37 cellular contexts compared by ENCODE assay signal in genomic region chr5:81204205-81204604, GRCh38. TPM values are rescaled to one million over a fixed set of nuclear protein-coding genes. Genes with fewer than 3 reads are reported as not detected.
"Had no signal": no experiment of that assay in that cellular context is flagged by ENCODE, and none has a peak within 500 bp of the region (broad histone marks: within the 10 kb centered on the region; RNA-seq: fewer than 3 reads in every experiment).

No MANE protein-coding gene starts in this region.

- DNase-seq: activated B cell treated with CpG ODN at 0.5 μM for 24 hours; activated CD4-positive, alpha-beta memory T cell treated with anti-CD3 and anti-CD28 coated beads for 36 hours; activated CD4-positive, alpha-beta T cell treated with anti-CD3 and anti-CD28 coated beads for 4 hours; activated CD4-positive, alpha-beta T cell treated with anti-CD3 and anti-CD28 coated beads, Interleukin-2, amount 10 ng/mL, durations not matched to agents 24 days and 14 days; activated CD4-positive, alpha-beta T cell treated with anti-CD3 and anti-CD28 coated beads, Interleukin-2, amount 50 U/mL, for 1 hour; activated CD4-positive, alpha-beta T cell treated with anti-CD3 and anti-CD28 coated beads, Interleukin-2, amount 50 U/mL, for 4 hours; activated CD4-positive, CD25-positive, alpha-beta regulatory T cell treated with anti-CD3 and anti-CD28 coated beads, Interleukin-2, amount 50 U/mL, for 72 hours; activated CD8-positive, alpha-beta memory T cell treated with anti-CD3 and anti-CD28 coated beads, Interleukin-2, amount 50 U/mL, for 4 hours; activated CD8-positive, alpha-beta T cell treated with anti-CD3 and anti-CD28 coated beads for 36 hours; activated effector memory CD4-positive, alpha-beta T cell treated with anti-CD3 and anti-CD28 coated beads, Interleukin-2, amount 50 U/mL, for 16 hours; activated gamma-delta T cell treated with Interleukin-2 at 50 U/mL for 16 hours; activated naive CD4-positive, alpha-beta T cell; activated naive CD4-positive, alpha-beta T cell treated with anti-CD3 and anti-CD28 coated beads for 36 hours; activated naive CD4-positive, alpha-beta T cell treated with anti-CD3 and anti-CD28 coated beads, Interleukin-2, amount 50 U/mL, for 16 hours; activated naive CD8-positive, alpha-beta T cell treated with anti-CD3 and anti-CD28 coated beads for 36 hours; activated T-cell treated with anti-CD3 and anti-CD28 coated beads for 4 hours; activated T-cell treated with anti-CD3 and anti-CD28 coated beads, Interleukin-2, amount 50 U/mL, for 1 hour; activated T-cell treated with anti-CD3 and anti-CD28 coated beads, Interleukin-2, amount 50 U/mL, for 4 hours; activated T-cell treated with anti-CD3 and anti-CD28 coated beads, Interleukin-2, amount 50 U/mL, for 72 hours; adrenal gland; amygdala; anterior cingulate cortex; caudate nucleus; cerebellar nuclear complex; SW 1271 had no signal

- H3K27ac ChIP-seq: adrenal gland, ascending aorta, cardiac muscle cell, VCaP had no signal

- H3K27ac Mint-ChIP-seq: activated B cell treated with CpG ODN at 0.5 μM for 24 hours; activated CD4-positive, alpha-beta memory T cell treated with anti-CD3 and anti-CD28 coated beads for 36 hours; activated CD4-positive, alpha-beta T cell treated with anti-CD3 and anti-CD28 coated beads, Interleukin-2, amount 10 ng/mL, durations not matched to agents 24 days and 14 days; activated CD8-positive, alpha-beta T cell treated with anti-CD3 and anti-CD28 coated beads for 36 hours; activated naive CD4-positive, alpha-beta T cell treated with anti-CD3 and anti-CD28 coated beads for 36 hours; activated naive CD4-positive, alpha-beta T cell treated with anti-CD3 and anti-CD28 coated beads, Interleukin-2, amount 50 U/mL, for 72 hours; activated naive CD8-positive, alpha-beta T cell treated with anti-CD3 and anti-CD28 coated beads for 36 hours; activated T-cell treated with anti-CD3 and anti-CD28 coated beads, Interleukin-2, amount 50 U/mL, for 72 hours; activated T-helper 1 cell treated with anti-CD3 and anti-CD28 coated beads, Interleukin-12 subunit alpha, Interleukin-12 subunit beta, Interleukin-2, Interleukin-4 antibody, amounts not matched to agents 30 ng/mL and 10 ng/mL and 1 ng/mL, durations not matched to agents 14 hours and 24 hours and 36 hours; brain; T-helper 1 cell treated with Interleukin-12 subunit alpha and Interleukin-12 subunit beta and Interleukin-4 antibody, amounts not matched to agents 30 μg/mL and 1 μg/mL, for 36 hours had no signal

- ATAC-seq: activated naive CD4-positive, alpha-beta T cell treated with anti-CD3 and anti-CD28 coated beads, Interleukin-2, amount 50 U/mL, for 72 hours; activated T-cell treated with anti-CD3 and anti-CD28 coated beads, Interleukin-2, amount 50 U/mL, for 4 hours; activated T-cell treated with anti-CD3 and anti-CD28 coated beads, Interleukin-2, amount 50 U/mL, for 72 hours had no signal

- H3K9me3 Mint-ChIP-seq: activated B cell treated with CpG ODN at 0.5 μM for 24 hours; activated CD4-positive, alpha-beta memory T cell treated with anti-CD3 and anti-CD28 coated beads for 36 hours; activated CD4-positive, alpha-beta T cell treated with anti-CD3 and anti-CD28 coated beads, Interleukin-2, amount 10 ng/mL, durations not matched to agents 24 days and 14 days; activated CD8-positive, alpha-beta T cell treated with anti-CD3 and anti-CD28 coated beads for 36 hours; activated naive CD4-positive, alpha-beta T cell treated with anti-CD3 and anti-CD28 coated beads for 36 hours; activated naive CD4-positive, alpha-beta T cell treated with anti-CD3 and anti-CD28 coated beads, Interleukin-2, amount 50 U/mL, for 72 hours; activated naive CD8-positive, alpha-beta T cell treated with anti-CD3 and anti-CD28 coated beads for 36 hours; activated T-cell treated with anti-CD3 and anti-CD28 coated beads, Interleukin-2, amount 50 U/mL, for 4 hours; activated T-cell treated with anti-CD3 and anti-CD28 coated beads, Interleukin-2, amount 50 U/mL, for 72 hours; activated T-helper 1 cell treated with anti-CD3 and anti-CD28 coated beads, Interleukin-12 subunit alpha, Interleukin-12 subunit beta, Interleukin-2, Interleukin-4 antibody, amounts not matched to agents 30 ng/mL and 10 ng/mL and 1 ng/mL, durations not matched to agents 14 hours and 24 hours and 36 hours; activated T-helper 17 cell treated with anti-CD3 and anti-CD28 coated beads, Interleukin-2, amount 50 U/mL, for 72 hours; brain; central memory CD8-positive, alpha-beta T cell; T-helper 1 cell treated with Interleukin-12 subunit alpha and Interleukin-12 subunit beta and Interleukin-4 antibody, amounts not matched to agents 30 μg/mL and 1 μg/mL, for 36 hours had no signal

- H3K4me1 Mint-ChIP-seq: activated B cell treated with CpG ODN at 0.5 μM for 24 hours; activated CD4-positive, alpha-beta T cell treated with anti-CD3 and anti-CD28 coated beads, Interleukin-2, amount 10 ng/mL, durations not matched to agents 24 days and 14 days; activated naive CD8-positive, alpha-beta T cell treated with anti-CD3 and anti-CD28 coated beads for 36 hours; activated T-helper 17 cell treated with anti-CD3 and anti-CD28 coated beads, Interleukin-2, amount 50 U/mL, for 72 hours; brain; central memory CD8-positive, alpha-beta T cell had no signal

- H3K9me3 ChIP-seq: adrenal gland, ascending aorta had no signal

- H3K27me3 Mint-ChIP-seq: activated CD4-positive, alpha-beta memory T cell treated with anti-CD3 and anti-CD28 coated beads for 36 hours; activated CD4-positive, alpha-beta T cell treated with anti-CD3 and anti-CD28 coated beads, Interleukin-2, amount 10 ng/mL, durations not matched to agents 24 days and 14 days; activated CD8-positive, alpha-beta T cell treated with anti-CD3 and anti-CD28 coated beads for 36 hours; activated naive CD8-positive, alpha-beta T cell treated with anti-CD3 and anti-CD28 coated beads for 36 hours; activated T-helper 17 cell treated with anti-CD3 and anti-CD28 coated beads, Interleukin-2, amount 50 U/mL, for 72 hours; central memory CD8-positive, alpha-beta T cell had no signal

- H3K4me1 ChIP-seq: adrenal gland, ascending aorta had no signal

- H3K4me3 ChIP-seq: adrenal gland, ascending aorta, cardiac muscle cell had no signal

- H3K4me3 Mint-ChIP-seq: activated B cell treated with CpG ODN at 0.5 μM for 24 hours; activated CD4-positive, alpha-beta memory T cell treated with anti-CD3 and anti-CD28 coated beads for 36 hours; activated CD4-positive, alpha-beta T cell treated with anti-CD3 and anti-CD28 coated beads, Interleukin-2, amount 10 ng/mL, durations not matched to agents 24 days and 14 days; activated CD8-positive, alpha-beta T cell treated with anti-CD3 and anti-CD28 coated beads for 36 hours; activated naive CD4-positive, alpha-beta T cell treated with anti-CD3 and anti-CD28 coated beads for 36 hours; activated naive CD8-positive, alpha-beta T cell treated with anti-CD3 and anti-CD28 coated beads for 36 hours; activated T-cell treated with anti-CD3 and anti-CD28 coated beads, Interleukin-2, amount 50 U/mL, for 4 hours; activated T-cell treated with anti-CD3 and anti-CD28 coated beads, Interleukin-2, amount 50 U/mL, for 72 hours; activated T-helper 1 cell treated with anti-CD3 and anti-CD28 coated beads, Interleukin-12 subunit alpha, Interleukin-12 subunit beta, Interleukin-2, Interleukin-4 antibody, amounts not matched to agents 30 ng/mL and 10 ng/mL and 1 ng/mL, durations not matched to agents 14 hours and 24 hours and 36 hours; activated T-helper 17 cell treated with anti-CD3 and anti-CD28 coated beads, Interleukin-2, amount 50 U/mL, for 72 hours; brain; central memory CD8-positive, alpha-beta T cell; T-helper 1 cell treated with Interleukin-12 subunit alpha and Interleukin-12 subunit beta and Interleukin-4 antibody, amounts not matched to agents 30 μg/mL and 1 μg/mL, for 36 hours had no signal

- H3K27me3 ChIP-seq: adrenal gland, ascending aorta, cardiac muscle cell had no signal

- H3K36me3 Mint-ChIP-seq: activated naive CD4-positive, alpha-beta T cell treated with anti-CD3 and anti-CD28 coated beads, Interleukin-2, amount 50 U/mL, for 72 hours had no signal

- H3K36me3 ChIP-seq: adrenal gland, ascending aorta, cardiac muscle cell had no signal

RNA-seq across cellular contexts. Expression of gene CKMT2, which starts 28.9 kb away (rescaled TPM):
- total RNA-seq: activated B cell treated with CpG ODN at 0.5 μM for 24 hours; activated CD4-positive, alpha-beta memory T cell treated with anti-CD3 and anti-CD28 coated beads for 36 hours; activated CD4-positive, alpha-beta T cell treated with anti-CD3 and anti-CD28 coated beads, Interleukin-2, amount 10 ng/mL, durations not matched to agents 24 days and 14 days; activated CD8-positive, alpha-beta memory T cell treated with anti-CD3 and anti-CD28 coated beads for 36 hours; activated CD8-positive, alpha-beta T cell treated with anti-CD3 and anti-CD28 coated beads for 36 hours; activated naive CD4-positive, alpha-beta T cell treated with anti-CD3 and anti-CD28 coated beads for 36 hours; activated naive CD8-positive, alpha-beta T cell treated with anti-CD3 and anti-CD28 coated beads for 36 hours; activated T-cell treated with anti-CD3 and anti-CD28 coated beads, Interleukin-2, amount 50 U/mL, for 4 hours; activated T-cell treated with anti-CD3 and anti-CD28 coated beads, Interleukin-2, amount 50 U/mL, for 72 hours; activated T-helper 1 cell treated with anti-CD3 and anti-CD28 coated beads, Interleukin-12 subunit alpha, Interleukin-12 subunit beta, Interleukin-2, Interleukin-4 antibody, amounts not matched to agents 30 ng/mL and 10 ng/mL and 1 ng/mL, durations not matched to agents 14 hours and 24 hours and 36 hours; activated T-helper 17 cell treated with anti-CD3 and anti-CD28 coated beads, Interleukin-2, amount 50 U/mL, for 72 hours; bronchial epithelial cell; T-helper 2 cell treated with Interferon-gamma antibody and Interleukin-4, amounts not matched to agents 100 ng/mL and 5 ng/mL, for 36 hours had no signal
